7 cellular contexts compared by ENCODE assay signal in the genomic region with DNA sequence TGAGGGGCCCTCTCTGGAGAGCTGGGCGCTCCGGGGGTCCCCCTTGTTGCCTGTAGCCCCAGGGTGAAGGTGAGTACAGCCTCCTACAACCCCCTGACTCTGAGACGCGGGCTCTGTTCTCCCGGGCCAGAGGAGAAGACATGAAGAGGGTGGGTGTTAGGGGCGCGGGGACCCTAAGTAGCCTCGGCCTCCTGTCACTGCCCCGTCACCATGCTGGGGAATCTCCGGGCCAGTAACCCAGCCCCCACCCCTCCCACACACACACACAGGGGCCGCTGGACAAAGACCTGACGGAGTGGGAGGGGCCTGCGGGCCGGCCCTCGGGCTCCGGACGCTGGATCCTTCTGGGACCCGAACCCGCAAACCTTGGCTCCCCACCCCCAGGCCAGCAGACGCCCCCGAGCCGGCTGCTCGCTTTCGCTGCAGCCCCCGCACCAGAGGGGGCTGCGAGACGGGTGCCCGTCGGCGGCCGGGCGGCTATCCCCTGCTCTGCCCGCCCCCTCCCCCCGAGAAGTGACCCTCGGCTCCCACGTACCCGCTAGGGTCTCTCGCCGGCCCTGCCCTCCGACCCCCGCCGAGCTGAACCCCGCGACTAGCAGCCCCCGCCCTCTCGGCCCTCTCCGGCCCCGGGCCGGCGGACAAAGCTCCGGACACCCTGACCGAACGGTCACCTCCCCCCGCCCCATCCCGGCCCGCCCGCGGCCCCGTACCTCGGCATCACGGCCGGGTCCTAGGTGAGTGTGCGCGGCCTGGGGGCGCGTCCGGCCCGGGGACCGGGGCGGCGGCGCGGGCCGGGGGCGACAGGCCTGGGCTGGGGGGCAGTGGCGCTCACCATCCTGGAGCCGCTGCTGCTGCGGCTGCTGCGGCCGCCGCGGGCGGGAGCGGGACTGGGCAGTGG. TPM values are rescaled to one million over a fixed set of nuclear protein-coding genes. Genes with fewer than 3 reads are reported as not detected.
A peak's percentile ranks its signal among the peaks of the same experiment; 100 is the strongest.
DNase-seq lines count a peak whose midpoint lies in the region; ATAC-seq and TF ChIP-seq lines count a peak whose summit lies in the region.

A gene with protein sequence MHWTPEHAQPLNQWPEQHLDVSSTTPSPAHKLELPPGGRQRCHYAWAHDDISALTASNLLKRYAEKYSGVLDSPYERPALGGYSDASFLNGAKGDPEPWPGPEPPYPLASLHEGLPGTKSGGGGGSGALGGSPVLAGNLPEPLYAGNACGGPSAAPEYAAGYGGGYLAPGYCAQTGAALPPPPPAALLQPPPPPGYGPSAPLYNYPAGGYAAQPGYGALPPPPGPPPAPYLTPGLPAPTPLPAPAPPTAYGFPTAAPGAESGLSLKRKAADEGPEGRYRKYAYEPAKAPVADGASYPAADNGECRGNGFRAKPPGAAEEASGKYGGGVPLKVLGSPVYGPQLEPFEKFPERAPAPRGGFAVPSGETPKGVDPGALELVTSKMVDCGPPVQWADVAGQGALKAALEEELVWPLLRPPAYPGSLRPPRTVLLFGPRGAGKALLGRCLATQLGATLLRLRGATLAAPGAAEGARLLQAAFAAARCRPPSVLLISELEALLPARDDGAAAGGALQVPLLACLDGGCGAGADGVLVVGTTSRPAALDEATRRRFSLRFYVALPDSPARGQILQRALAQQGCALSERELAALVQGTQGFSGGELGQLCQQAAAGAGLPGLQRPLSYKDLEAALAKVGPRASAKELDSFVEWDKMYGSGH (minus strand): TSS at position 889 of the 898 bp plus-strand sequence. CDS start 26,305 bp downstream, outside the sequence.

- H3K27me3 ChIP-seq in HCT116 (ENCODE audit: insufficient read depth, low read length) (no peaks in the 10 kb centered on the region), brain microvascular endothelial cell (replicated peaks) (peaks cover 55% of the 10 kb centered on the region), right lobe of liver (peaks cover 0 to 10% of the 10 kb centered on the region in 2 donors), suprapubic skin (peaks cover 51% of the 10 kb centered on the region), adrenal gland (peaks cover 31% of the 10 kb centered on the region)

- H4K20me1 ChIP-seq in HCT116 (ENCODE audit: insufficient read depth): no peaks in the 10 kb centered on the region

- H2AFZ ChIP-seq in HCT116 (ENCODE audit: low read depth, low read length, poor library complexity, severe bottlenecking): no peak within 1 kb of the TSS

- TF ChIP-seq POLR2A in HCT116 (IDR thresholded peaks at IDR 0.05; ENCODE audit: borderline replicate concordance, extremely low read depth, insufficient read depth, insufficient read length): no peak
- no peak for TF ChIP-seq POLR2A in right lobe of liver (IDR thresholded peaks at IDR 0.05)
- TF ChIP-seq POLR2A in suprapubic skin (IDR thresholded peaks at IDR 0.05): no peak
- no peak for TF ChIP-seq POLR2A in adrenal gland (IDR thresholded peaks at IDR 0.05)

- peak within 1 kb of the TSS; percentile 27; the same call in 1 of the 2 replicates for H3K9ac ChIP-seq in HCT116 (ENCODE audit: low read length)

- no peaks in the 10 kb centered on the region for H3K9me2 ChIP-seq in HCT116 (ENCODE audit: insufficient read depth)

- no peak for DNase-seq in HCT116 (ENCODE audit: low read depth, low spot score)
- no peak for DNase-seq in brain microvascular endothelial cell
- DNase-seq in right lobe of liver: peak in 1 of 3 donors; percentile 73
- peak in 1 of 2 donors; percentile 81 for DNase-seq in suprapubic skin (ENCODE audit: low spot score in 2 of 2)
- no peak for DNase-seq in NCI-H2029 treated with DMSO at 0.1 percent for 48 hours (lab: John Stamatoyannopoulos, UW)
- no peak for DNase-seq in adrenal gland
- DNase-seq in NCI-H1694 treated with DMSO at 0.1 percent for 48 hours (lab: John Stamatoyannopoulos, UW): no peak

- intact Hi-C loops in HCT116 (cut with micrococcal nuclease) (no loop called here), right lobe of liver (cut with DNase I) (no loop called here), adrenal gland (cut with DNase I) (no loop called here)

- TF ChIP-seq CTCF in HCT116 (IDR thresholded peaks at IDR 0.05 in 2 of 3, conservative IDR thresholded peaks at IDR 0.05 in 1 of 3; ENCODE audit: borderline replicate concordance in 1 of 3, insufficient read depth in 1 of 3, low read depth in 2 of 3, low read length in 2 of 3): no peak
- TF ChIP-seq CTCF in brain microvascular endothelial cell (IDR thresholded peaks at IDR 0.05; ENCODE audit: low read depth, low read length, missing control alignments): no peak
- TF ChIP-seq CTCF in right lobe of liver (IDR thresholded peaks at IDR 0.05): no peak
- TF ChIP-seq CTCF in suprapubic skin (IDR thresholded peaks at IDR 0.05): no peak
- no peak for TF ChIP-seq CTCF in adrenal gland (IDR thresholded peaks at IDR 0.05)

- H3K4me2 ChIP-seq in HCT116 (ENCODE audit: low read length): peak within 1 kb of the TSS; percentile 66

- no peaks in the 10 kb centered on the region for H3K79me2 ChIP-seq in HCT116 (ENCODE audit: insufficient read depth, low read length)

- BruUV-seq in HCT116 (replicated peaks; lab: Mats Ljungman, UMichigan): no TSS peak

- WGBS in right lobe of liver (ENCODE audit: insufficient coverage, low coverage, low lambda C conversion rate, missing lambda C conversion rate): 2% methylated on average over 39 of the region's 84 CpGs
- 5% methylated on average over 21 of the region's 84 CpGs for WGBS in suprapubic skin
- WGBS in adrenal gland, 4 donors: 0 to 4% (median 2%) methylated on average over 1 to 78 of the region's 84 CpGs

- no peak for TF ChIP-seq RAD21 in HCT116 (IDR thresholded peaks at IDR 0.05; ENCODE audit: low read depth)

- H3K4me1 ChIP-seq in HCT116 (ENCODE audit: control insufficient read depth in 1 of 2, insufficient read depth in 2 of 2, low read length in 2 of 2): peaks cover 0 to 4% of the 10 kb centered on the region in 2 experiments; a peak in 2 of 4 replicates
- H3K4me1 ChIP-seq in right lobe of liver: peaks cover 0 to 11% (median 5%) of the 10 kb centered on the region in 4 donors
- H3K4me1 ChIP-seq in suprapubic skin: peaks cover 50% of the 10 kb centered on the region
- peaks cover 10 to 11% of the 10 kb centered on the region in 2 donors for H3K4me1 ChIP-seq in adrenal gland (replicated peaks in 1 of 2)

- no peak for TF ChIP-seq EP300 in suprapubic skin (IDR thresholded peaks at IDR 0.05)

- POLR2A ChIA-PET in HCT116 (lab: Charles Lee): interaction anchor here (0.6 kb wide), 1 partner anchor 456 kb away, joined by 5 read pairs; no protein-coding TSS in a partner anchor

- ATAC-seq in HCT116 (peak; percentile 73), right lobe of liver (peak; percentile 51 to 68 (median 58))

- H3K36me3 ChIP-seq in HCT116 (ENCODE audit: control insufficient read depth in 1 of 2, insufficient read depth in 2 of 2, low read length in 2 of 2) (no peaks in the 10 kb centered on the region), brain microvascular endothelial cell (replicated peaks) (no peaks in the 10 kb centered on the region), right lobe of liver (no peaks in the 10 kb centered on the region), suprapubic skin (no peaks in the 10 kb centered on the region), adrenal gland (replicated peaks in 1 of 2) (no peaks in the 10 kb centered on the region)

- RAD21 ChIA-PET in HCT116 (lab: Charles Lee; ENCODE audit: low non-redundant PET in 1 of 2, low total read pairs in 2 of 2, uncharacterized antibody in 2 of 2, unreplicated experiment in 2 of 2): interaction anchor here in 1 of 2 experiments (0.6 kb wide), 1 partner anchor 27 kb away, joined by 4 read pairs; no protein-coding TSS in a partner anchor

- H3K4me3 ChIP-seq in HCT116 (replicated peaks in 1 of 2; ENCODE audit: low read depth in 1 of 2, low read length in 2 of 2) (peak within 1 kb of the TSS; percentile 41 to 50), brain microvascular endothelial cell (ENCODE audit: low read depth, low read length) (peak within 1 kb of the TSS; percentile 12), right lobe of liver (peak within 1 kb of the TSS; percentile 29 to 60 (median 54)), suprapubic skin (peak within 1 kb of the TSS; percentile 57), adrenal gland (peak within 1 kb of the TSS in 2 of 4 donors; percentile 0 to 66)

- in situ Hi-C loops in brain microvascular endothelial cell (cut with HindIII; ENCODE audit: low pct_ligation_motif_present, low sequenced_read_pairs): no loop called here

- H3K27ac ChIP-seq in HCT116 (ENCODE audit: low read depth, low read length): peak within 1 kb of the TSS; percentile 43; the same call in 1 of the 2 replicates
- no peak within 1 kb of the TSS for H3K27ac ChIP-seq in brain microvascular endothelial cell
- H3K27ac ChIP-seq in right lobe of liver: peak within 1 kb of the TSS in 1 of 3 donors; percentile 57
- peak within 1 kb of the TSS; percentile 39 for H3K27ac ChIP-seq in suprapubic skin
- H3K27ac ChIP-seq in adrenal gland: peak within 1 kb of the TSS in 1 of 5 donors; percentile 25

- CTCF ChIA-PET in HCT116 (lab: Charles Lee): no interaction called here

- H3K9me3 ChIP-seq in HCT116 (ENCODE audit: control insufficient read depth in 1 of 2, insufficient read depth in 1 of 2, low read depth in 1 of 2, low read length in 2 of 2) (no peaks in the 10 kb centered on the region), right lobe of liver (no peaks in the 10 kb centered on the region), suprapubic skin (no peaks in the 10 kb centered on the region), adrenal gland (replicated peaks in 1 of 3) (no peaks in the 10 kb centered on the region)

TF ChIP-seq in HCT116, 20 proteins besides CTCF, POLR2A, EP300 and RAD21 (continues in another document):
- TF ChIP-seq SIN3A (IDR thresholded peaks at IDR 0.05; ENCODE audit: low read depth) (no peak), SRF (IDR thresholded peaks at IDR 0.05; ENCODE audit: low read depth) (no peak), ZFX (IDR thresholded peaks at IDR 0.05) (no peak), ZNF274 (IDR thresholded peaks at IDR 0.05; ENCODE audit: low read depth, low read length) (no peak), EZH2 (IDR thresholded peaks at IDR 0.05) (no peak), ELF1 (IDR thresholded peaks at IDR 0.05; ENCODE audit: borderline replicate concordance, low read depth) (no peak), SP1 (IDR thresholded peaks at IDR 0.05; ENCODE audit: low read depth) (no peak), TCF7L2 (IDR thresholded peaks at IDR 0.05; ENCODE audit: borderline replicate concordance, extremely low read depth, insufficient read depth, insufficient read length) (no peak)
- TF ChIP-seq, protein P1, sequence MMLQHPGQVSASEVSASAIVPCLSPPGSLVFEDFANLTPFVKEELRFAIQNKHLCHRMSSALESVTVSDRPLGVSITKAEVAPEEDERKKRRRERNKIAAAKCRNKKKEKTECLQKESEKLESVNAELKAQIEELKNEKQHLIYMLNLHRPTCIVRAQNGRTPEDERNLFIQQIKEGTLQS (IDR thresholded peaks at IDR 0.05): no peak

RNA-seq across cellular contexts. Expression of the gene that starts here (rescaled TPM):
- total RNA-seq in HCT116 (2021; ENCODE audit: unreplicated experiment): 0.27 TPM
- 0.04 and 0.05 TPM in 2 replicates for polyA plus RNA-seq in HCT116 (2012)
- 1 to 10 TPM in 2 of 6 experiments, under 1 TPM in 4; 0.14 to 1.8 (median 0.55) TPM for total RNA-seq in right lobe of liver
- total RNA-seq in suprapubic skin: under 1 TPM; 0.16 to 0.40 (median 0.32) TPM
- total RNA-seq in adrenal gland: under 1 TPM in 7 of 8 donors, not detected in 1; 0.23 to 0.32 (median 0.26) TPM
- polyA plus RNA-seq in adrenal gland: under 1 TPM; 0.04 to 0.17 (median 0.16) TPM

Comparison
In these comparisons a context has a peak if more than half of its experiments do, and no peak if none do; other contexts are left out.
1. Peak in ATAC-seq, H3K4me3 ChIP-seq, H3K27ac ChIP-seq, H3K9ac ChIP-seq and H3K4me2 ChIP-seq in HCT116; RNA of the gene not detected or under 1 TPM.